Comparison of ENCODE assay signal across 17 cellular contexts in the genomic region with DNA sequence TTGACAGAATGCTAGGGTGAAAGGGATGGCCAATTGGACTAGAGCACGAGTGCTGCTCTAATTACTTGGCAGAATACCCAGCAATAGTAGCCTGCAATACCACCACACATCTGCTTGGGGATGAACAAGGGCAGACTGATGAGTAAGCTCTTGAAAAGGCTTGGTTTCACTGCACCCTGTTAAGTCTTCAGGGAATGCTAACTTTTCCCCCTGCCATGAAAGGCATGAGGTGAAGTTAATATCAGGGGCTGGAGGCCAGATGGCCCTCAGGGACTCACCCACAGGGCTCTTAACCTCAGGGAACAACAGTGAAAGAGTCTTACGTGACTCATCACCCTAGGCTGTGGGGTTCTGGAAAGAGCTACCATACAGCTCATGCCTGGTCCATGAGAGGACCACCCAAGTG. TPM values are rescaled to one million over a fixed set of nuclear protein-coding genes. Genes with fewer than 3 reads are reported as not detected.
DNase-seq lines count a peak whose midpoint lies in the region; ATAC-seq and TF ChIP-seq lines count a peak whose summit lies in the region.
"Had no signal": no experiment of that assay in that cellular context is flagged by ENCODE, and none has a peak within 500 bp of the region (broad histone marks: within the 10 kb centered on the region; RNA-seq: fewer than 3 reads in every experiment).

No MANE protein-coding gene starts in this region.

- peaks cover 0 to 4% (median 0%) of the 10 kb centered on the region in 9 donors for H3K9me3 Mint-ChIP-seq in naive thymus-derived CD8-positive, alpha-beta T cell
- H3K9me3 Mint-ChIP-seq: activated naive CD4-positive, alpha-beta T cell treated with anti-CD3 and anti-CD28 coated beads, Interleukin-2, amount 50 U/mL, for 24 hours; central memory CD8-positive, alpha-beta T cell; nephron had no signal

- H3K9me3 ChIP-seq in Karpas-422 (ENCODE audit: low read length) (no peaks in the 10 kb centered on the region), psoas muscle (no peaks in the 10 kb centered on the region), esophagus squamous epithelium (no peaks in the 10 kb centered on the region)
- H3K9me3 ChIP-seq: left ventricle myocardium inferior had no signal

- H3K27me3 Mint-ChIP-seq in naive thymus-derived CD8-positive, alpha-beta T cell, result peaks cover 0 to 18% (median 1%) of the 10 kb centered on the region in 5 donors

- no peaks in the 10 kb centered on the region for H3K4me1 ChIP-seq in Karpas-422 (ENCODE audit: low read length)
- peaks cover 12% of the 10 kb centered on the region for H3K4me1 ChIP-seq in psoas muscle
- no peaks in the 10 kb centered on the region for H3K4me1 ChIP-seq in esophagus squamous epithelium
- H3K4me1 ChIP-seq: left ventricle myocardium inferior had no signal

- peak; percentile 77 for ATAC-seq in GM19023 (IDR thresholded peaks at IDR 0.05; ENCODE audit: unreplicated experiment)
- peak; percentile 81 for ATAC-seq in HG02798 (IDR thresholded peaks at IDR 0.05; ENCODE audit: poor library complexity, unreplicated experiment)
- peak; percentile 65 to 77 (median 72) for ATAC-seq in psoas muscle
- no peak for ATAC-seq in HG02885 (IDR thresholded peaks at IDR 0.05; ENCODE audit: poor library complexity, unreplicated experiment)
- ATAC-seq in naive thymus-derived CD8-positive, alpha-beta T cell, result no peak
- ATAC-seq: right cardiac atrium, WTC11 had no signal

- H3K27ac Mint-ChIP-seq in naive thymus-derived CD8-positive, alpha-beta T cell, result no peak overlapping the region
- H3K27ac Mint-ChIP-seq: activated naive CD4-positive, alpha-beta T cell treated with anti-CD3 and anti-CD28 coated beads, Interleukin-2, amount 50 U/mL, for 24 hours; nephron; WTC11 had no signal

- no peaks in the 10 kb centered on the region for H3K79me2 ChIP-seq in Karpas-422 (ENCODE audit: low read length)

- H3K27me3 ChIP-seq in Karpas-422 (ENCODE audit: low read length), result no peaks in the 10 kb centered on the region
- no peaks in the 10 kb centered on the region for H3K27me3 ChIP-seq in psoas muscle (ENCODE audit: insufficient read depth in 3 of 3, low read length in 2 of 3)
- no peaks in the 10 kb centered on the region for H3K27me3 ChIP-seq in esophagus squamous epithelium

- intact Hi-C loops in psoas muscle (cut with DNase I), result no loop called here
- intact Hi-C loops in esophagus squamous epithelium (cut with DNase I), result no loop called here

- TF ChIP-seq CTCF in psoas muscle (IDR thresholded peaks at IDR 0.05) (no peak), esophagus squamous epithelium (IDR thresholded peaks at IDR 0.05) (no peak)

- H3K36me3 ChIP-seq in Karpas-422 (ENCODE audit: insufficient read depth, low read length) (no peaks in the 10 kb centered on the region), psoas muscle (ENCODE audit: insufficient read depth in 1 of 2, low read depth in 1 of 2) (no peaks in the 10 kb centered on the region), esophagus squamous epithelium (no peaks in the 10 kb centered on the region)
- H3K36me3 ChIP-seq: left ventricle myocardium inferior had no signal

- no peaks in the 10 kb centered on the region for H3K9me2 ChIP-seq in Karpas-422 (replicated peaks; ENCODE audit: insufficient read depth, low read length)

- H3K4me2 ChIP-seq in Karpas-422 (ENCODE audit: low read depth, low read length, poor library complexity, severe bottlenecking), result no peak overlapping the region

- H2AFZ ChIP-seq in Karpas-422 (ENCODE audit: low read length), result no peak overlapping the region

- no peak overlapping the region for H3K4me3 Mint-ChIP-seq in naive thymus-derived CD8-positive, alpha-beta T cell
- H3K4me3 Mint-ChIP-seq: activated naive CD4-positive, alpha-beta T cell treated with anti-CD3 and anti-CD28 coated beads, Interleukin-2, amount 50 U/mL, for 24 hours; central memory CD8-positive, alpha-beta T cell; nephron; WTC11 had no signal

- H3K27ac ChIP-seq in Karpas-422 (ENCODE audit: low read length), result no peak overlapping the region
- H3K27ac ChIP-seq in psoas muscle, result peak overlapping the region; percentile 77
- no peak overlapping the region for H3K27ac ChIP-seq in esophagus squamous epithelium
- H3K27ac ChIP-seq: left ventricle myocardium inferior had no signal

- H4K20me1 ChIP-seq in Karpas-422 (ENCODE audit: insufficient read depth, low read depth, low read length), result no peaks in the 10 kb centered on the region

- POLR2A ChIA-PET in naive thymus-derived CD8-positive, alpha-beta T cell (lab: Charles Lee), result no interaction called here

- H3K36me3 Mint-ChIP-seq in naive thymus-derived CD8-positive, alpha-beta T cell, result no peaks in the 10 kb centered on the region
- H3K36me3 Mint-ChIP-seq: activated naive CD4-positive, alpha-beta T cell treated with anti-CD3 and anti-CD28 coated beads, Interleukin-2, amount 50 U/mL, for 24 hours; WTC11 had no signal

- H3K4me1 Mint-ChIP-seq in naive thymus-derived CD8-positive, alpha-beta T cell, result no peaks in the 10 kb centered on the region
- H3K4me1 Mint-ChIP-seq: activated naive CD4-positive, alpha-beta T cell treated with anti-CD3 and anti-CD28 coated beads, Interleukin-2, amount 50 U/mL, for 24 hours; central memory CD8-positive, alpha-beta T cell; nephron had no signal

- no peak overlapping the region for H3K4me3 ChIP-seq in Karpas-422 (ENCODE audit: low read length)
- H3K4me3 ChIP-seq in psoas muscle, result no peak overlapping the region
- no peak overlapping the region for H3K4me3 ChIP-seq in esophagus squamous epithelium
- H3K4me3 ChIP-seq: left ventricle myocardium inferior had no signal

- TF ChIP-seq POLR2A in esophagus squamous epithelium (IDR thresholded peaks at IDR 0.05), result no peak

- DNase-seq in Karpas-422 (peak; percentile 7), psoas muscle (no peak), NCI-H510A (lab: John Stamatoyannopoulos, UW) (no peak), esophagus squamous epithelium (lab: John Stamatoyannopoulos, UW) (no peak)
- no peak for DNase-seq in naive thymus-derived CD8-positive, alpha-beta T cell
- DNase-seq: activated CD8-positive, alpha-beta memory T cell treated with anti-CD3 and anti-CD28 coated beads, Interleukin-2, amount 50 U/mL, for 48 hours; DND-41; left ventricle myocardium inferior; right cardiac atrium had no signal

- H3K9ac ChIP-seq in Karpas-422 (ENCODE audit: low read length), result no peak overlapping the region

- WGBS in psoas muscle, 3 donors, result 12 to 22% (median 15%) methylated on average over 2 of the region's 2 CpGs
- WGBS in esophagus squamous epithelium, 2 donors, result 67 to 92% methylated on average over 1 of the region's 2 CpGs

RNA-seq across cellular contexts. Expression of gene MYL1, which starts 51.7 kb away (rescaled TPM):
- total RNA-seq in Karpas-422 (2014; rRNA removed; shearing (Covaris generic); ENCODE audit: low replicate concordance), result not detected in 2 replicates
- total RNA-seq in psoas muscle (1,000 to 10,000 TPM; 2,801 to 9,971 (median 3,746) TPM), esophagus squamous epithelium (not detected)
- 1,000 to 10,000 TPM; 2,439 to 6,609 (median 5,589) TPM for polyA plus RNA-seq in psoas muscle
- not detected for total RNA-seq in naive thymus-derived CD8-positive, alpha-beta T cell
- polyA plus RNA-seq in naive thymus-derived CD8-positive, alpha-beta T cell, result not detected
- total RNA-seq: WTC11 had no signal
- polyA plus RNA-seq: BJ had no signal

Comparison
In these comparisons a context has a peak if more than half of its experiments do, and no peak if none do; other contexts are left out.
1. ATAC-seq: peak in GM19023 (single experiment), HG02798 (single experiment) and psoas muscle (4 of 4); none in HG02885 (single experiment) and naive thymus-derived CD8-positive, alpha-beta T cell (0 of 2).
2. RNA of gene MYL1, which starts 51.7 kb away (total RNA-seq): 2,801 to 9,971 TPM in psoas muscle; not detected in Karpas-422, not detected in naive thymus-derived CD8-positive, alpha-beta T cell and not detected in esophagus squamous epithelium; every median in the first group is over 1,000 times any median in the second.